8 cellular contexts compared by ENCODE assay signal in genomic region chr9:99103909-99104458, GRCh38. TPM values are rescaled to one million over a fixed set of nuclear protein-coding genes. Genes with fewer than 3 reads are reported as not detected.
DNase-seq lines count a peak whose midpoint lies in the region; ATAC-seq, FAIRE-seq and TF ChIP-seq lines count a peak whose summit lies in the region.

No MANE protein-coding gene starts in this region.

- no peak for TF ChIP-seq CTCF in Panc1 (IDR thresholded peaks at IDR 0.05)

- H3K27ac Mint-ChIP-seq in CD4-positive, alpha-beta memory T cell = peak overlapping the region; percentile 87 to 95 (median 92)

- FAIRE-seq in HTR-8/SVneo (lab: Jason Lieb, UNC) = no peak

- peaks cover 45 to 65% (median 57%) of the 10 kb centered on the region in 4 donors for H3K4me1 Mint-ChIP-seq in CD4-positive, alpha-beta memory T cell

- H3K4me3 ChIP-seq in CD4-positive, alpha-beta memory T cell (ENCODE audit: low read length in 2 of 2) = peak overlapping the region; percentile 40 to 62
- peak overlapping the region; percentile 68 to 71 for H3K4me3 ChIP-seq in Panc1 (ENCODE audit: low read depth in 2 of 2, low read length in 2 of 2)
- peak overlapping the region; percentile 49 for H3K4me3 ChIP-seq in effector memory CD4-positive, alpha-beta T cell (ENCODE audit: insufficient read depth, low read depth, low read length, poor library complexity, severe bottlenecking)
- peak overlapping the region; percentile 69 for H3K4me3 ChIP-seq in mucosa of stomach (ENCODE audit: low read length)

- POLR2A ChIA-PET in CD4-positive, alpha-beta memory T cell (lab: Charles Lee; ENCODE audit: partially characterized antibody) = interaction anchor here (0.7 to 7.9 kb wide), 20 partner anchors 10 to 104 kb away, joined by 3 to 82 read pairs (median 6); no protein-coding TSS in a partner anchor
- POLR2A ChIA-PET in Panc1 (lab: Charles Lee) = interaction anchor here (0.6 kb wide), 1 partner anchor 55 kb away, joined by 3 read pairs; no protein-coding TSS in a partner anchor

- no TSS peak for BruUV-seq in Panc1 (replicated peaks; lab: Mats Ljungman, UMichigan)

- no peak for ATAC-seq in Panc1
- no peak for ATAC-seq in HG03460 (IDR thresholded peaks at IDR 0.05; ENCODE audit: unreplicated experiment)

- peaks cover 0 to 8% of the 10 kb centered on the region in 2 donors for H3K36me3 Mint-ChIP-seq in CD4-positive, alpha-beta memory T cell

- H3K9me3 ChIP-seq in CD4-positive, alpha-beta memory T cell (ENCODE audit: control insufficient read depth in 1 of 2, low read length in 2 of 2) = no peaks in the 10 kb centered on the region
- H3K9me3 ChIP-seq in Panc1 (ENCODE audit: control insufficient read depth, insufficient read depth, low read depth, low read length) (no peaks in the 10 kb centered on the region), mucosa of stomach (ENCODE audit: control insufficient read depth, low read length) (no peaks in the 10 kb centered on the region)
- no peaks in the 10 kb centered on the region for H3K9me3 ChIP-seq in effector memory CD4-positive, alpha-beta T cell (ENCODE audit: control insufficient read depth, low read length)

- in situ Hi-C loops in Panc1 (cut with HindIII; ENCODE audit: low pct_unique_long_range_greater_than_20kb, low sequenced_read_pairs) = no loop called here

- peaks cover 0 to 9% (median under 1%) of the 10 kb centered on the region in 8 donors for H3K9me3 Mint-ChIP-seq in CD4-positive, alpha-beta memory T cell

- intact Hi-C loops in CD4-positive, alpha-beta memory T cell (cut with micrococcal nuclease) = loop anchor here (1.0 to 5.0 kb wide), 6 partner anchors 9 to 119 kb away; partner anchors contain the start of gene SEC61B
- intact Hi-C loops in Panc1 (cut with micrococcal nuclease; ENCODE audit: unreplicated experiment) = no loop called here

- H3K4me1 ChIP-seq in CD4-positive, alpha-beta memory T cell (ENCODE audit: insufficient read depth, low read length) = peaks cover 55% of the 10 kb centered on the region
- H3K4me1 ChIP-seq in Panc1 (ENCODE audit: control insufficient read depth, insufficient read depth, low read length) = 0 out of 2 replicates have a peak, but pooled peaks cover 3% of the 10 kb centered on the region
- H3K4me1 ChIP-seq in effector memory CD4-positive, alpha-beta T cell (ENCODE audit: control insufficient read depth, insufficient read depth, low read length, poor library complexity, severe bottlenecking) = peaks cover 31% of the 10 kb centered on the region
- peaks cover 26% of the 10 kb centered on the region for H3K4me1 ChIP-seq in mucosa of stomach (ENCODE audit: control insufficient read depth, insufficient read depth, low read length)

- H3K36me3 ChIP-seq in CD4-positive, alpha-beta memory T cell (ENCODE audit: insufficient read depth, low read length) = no peaks in the 10 kb centered on the region
- H3K36me3 ChIP-seq in Panc1 (ENCODE audit: control insufficient read depth, insufficient read depth, low read length) (no peaks in the 10 kb centered on the region), mucosa of stomach (ENCODE audit: control insufficient read depth, insufficient read depth, low read length) (no peaks in the 10 kb centered on the region)
- H3K36me3 ChIP-seq in effector memory CD4-positive, alpha-beta T cell (ENCODE audit: control insufficient read depth, insufficient read depth, low read length) = no peaks in the 10 kb centered on the region

- no peak for DNase-seq in CD4-positive, alpha-beta memory T cell
- no peak for DNase-seq in Panc1 (ENCODE audit: low read depth, low spot score)
- no peak for DNase-seq in effector memory CD4-positive, alpha-beta T cell
- DNase-seq in middle frontal gyrus (ENCODE audit: extremely low spot score, low spot score) = no peak
- DNase-seq in HUDEP-2 (lab: John Stamatoyannopoulos, UW; ENCODE audit: unreplicated experiment in 76 of 76) = no peak
- DNase-seq in HTR-8/SVneo (ENCODE audit: insufficient read length, low spot score) = no peak

- no peaks in the 10 kb centered on the region for H3K27me3 Mint-ChIP-seq in CD4-positive, alpha-beta memory T cell

- CTCF ChIA-PET in CD4-positive, alpha-beta memory T cell (lab: Charles Lee; ENCODE audit: partially characterized antibody) = interaction anchor here (0.6 to 4.8 kb wide), 16 partner anchors 9 to 297 kb away, joined by 3 to 71 read pairs (median 5); no protein-coding TSS in a partner anchor
- CTCF ChIA-PET in Panc1 (lab: Charles Lee) = no interaction called here

- H3K4me3 Mint-ChIP-seq in CD4-positive, alpha-beta memory T cell = peak overlapping the region; percentile 82 to 96 (median 88)

- H3K27me3 ChIP-seq in CD4-positive, alpha-beta memory T cell (ENCODE audit: insufficient read depth, low read length) = no peaks in the 10 kb centered on the region
- H3K27me3 ChIP-seq in Panc1 (ENCODE audit: control insufficient read depth, insufficient read depth, low read length) (no peaks in the 10 kb centered on the region), mucosa of stomach (ENCODE audit: control insufficient read depth, insufficient read depth, low read length) (no peaks in the 10 kb centered on the region)
- H3K27me3 ChIP-seq in effector memory CD4-positive, alpha-beta T cell (replicated peaks; ENCODE audit: control insufficient read depth, insufficient read depth, low read length, poor library complexity, severe bottlenecking) = no peaks in the 10 kb centered on the region

- H3K27ac ChIP-seq in CD4-positive, alpha-beta memory T cell (ENCODE audit: low read depth, low read length) = peak overlapping the region; percentile 45
- H3K27ac ChIP-seq in Panc1 (ENCODE audit: low read length) = peak overlapping the region; percentile 59
- H3K27ac ChIP-seq in effector memory CD4-positive, alpha-beta T cell (ENCODE audit: insufficient read depth, low read length, poor library complexity, severe bottlenecking) = peak overlapping the region; percentile 65

- H3K9ac ChIP-seq in mucosa of stomach (ENCODE audit: low read length) = peak overlapping the region; percentile 70

RNA-seq across cellular contexts. Expression of gene TGFBR1, which starts 0.9 kb away (rescaled TPM):
- 10 to 100 TPM; 26.4 to 27.4 TPM for total RNA-seq in CD4-positive, alpha-beta memory T cell
- polyA plus RNA-seq in CD4-positive, alpha-beta memory T cell = 10 to 100 TPM; 19.1 to 21.4 TPM
- total RNA-seq in Panc1 (2021; ENCODE audit: unreplicated experiment) = 22.2 TPM
- 5.0 TPM for polyA plus RNA-seq in Panc1 (2012; ENCODE audit: insufficient read length)
